ENCODE assay signal across 8 cellular contexts in genomic region chr2:114550895-114551793, GRCh38.
DNase-seq lines count a peak whose midpoint lies in the region; ATAC-seq and TF ChIP-seq lines count a peak whose summit lies in the region.

No MANE protein-coding gene starts in this region.

- intact Hi-C loops in Calu3 (cut with micrococcal nuclease; ENCODE audit: unreplicated experiment) (loop anchor here (1.0 to 10.0 kb wide), 4 partner anchors 573 to 796 kb away; partner anchors contain the start of genes ACTR3 and SLC35F5), left ventricle myocardium superior (cut with micrococcal nuclease) (no loop called here)

- DNase-seq in Calu3 (peak; percentile 71), GM20000 (ENCODE audit: low spot score) (peak; percentile 30), NCI-H2081 treated with DMSO at 0.1 percent for 48 hours (lab: John Stamatoyannopoulos, UW) (peak; percentile 21), left ventricle myocardium superior (no peak), skeletal muscle cell (ENCODE audit: low read depth) (peak; percentile 1), NCI-H2227 (lab: John Stamatoyannopoulos, UW; ENCODE audit: unreplicated experiment) (no peak)
- peak; percentile 20 for DNase-seq in activated CD4-positive, alpha-beta memory T cell treated with anti-CD3 and anti-CD28 coated beads, Interleukin-2, amount 10 ng/mL, durations not matched to agents 7 days and 5 days

- H3K4me1 Mint-ChIP-seq in Calu3 (ENCODE audit: low read depth, unreplicated experiment) = peaks cover 44% of the 10 kb centered on the region
- H3K4me1 Mint-ChIP-seq in activated CD4-positive, alpha-beta memory T cell treated with anti-CD3 and anti-CD28 coated beads, Interleukin-2, amount 10 ng/mL, durations not matched to agents 7 days and 5 days = no peaks in the 10 kb centered on the region

- peak; percentile 58 for ATAC-seq in left ventricle myocardium superior
- no peak for ATAC-seq in GM19455 (IDR thresholded peaks at IDR 0.05; ENCODE audit: unreplicated experiment)

- H3K27ac Mint-ChIP-seq in Calu3 (ENCODE audit: unreplicated experiment) = peak overlapping the region; percentile 12
- H3K27ac Mint-ChIP-seq in activated CD4-positive, alpha-beta memory T cell treated with anti-CD3 and anti-CD28 coated beads, Interleukin-2, amount 10 ng/mL, durations not matched to agents 7 days and 5 days = no peak overlapping the region

- peaks cover 22% of the 10 kb centered on the region for H3K27me3 Mint-ChIP-seq in Calu3 (ENCODE audit: unreplicated experiment)
- no peaks in the 10 kb centered on the region for H3K27me3 Mint-ChIP-seq in activated CD4-positive, alpha-beta memory T cell treated with anti-CD3 and anti-CD28 coated beads, Interleukin-2, amount 10 ng/mL, durations not matched to agents 7 days and 5 days

- H3K36me3 Mint-ChIP-seq in Calu3 (ENCODE audit: insufficient read depth, unreplicated experiment) = no peaks in the 10 kb centered on the region
- no peaks in the 10 kb centered on the region for H3K36me3 Mint-ChIP-seq in activated CD4-positive, alpha-beta memory T cell treated with anti-CD3 and anti-CD28 coated beads, Interleukin-2, amount 10 ng/mL, durations not matched to agents 7 days and 5 days (ENCODE audit: low read depth)

- POLR2A ChIA-PET in activated CD4-positive, alpha-beta memory T cell treated with anti-CD3 and anti-CD28 coated beads, Interleukin-2, amount 10 ng/mL, durations not matched to agents 7 days and 5 days (lab: Charles Lee) = no interaction called here

- H3K4me3 ChIP-seq in skeletal muscle cell (ENCODE audit: low read depth, low read length) = no peak overlapping the region

- no peak overlapping the region for H3K4me3 Mint-ChIP-seq in Calu3 (ENCODE audit: low read depth, unreplicated experiment)
- H3K4me3 Mint-ChIP-seq in activated CD4-positive, alpha-beta memory T cell treated with anti-CD3 and anti-CD28 coated beads, Interleukin-2, amount 10 ng/mL, durations not matched to agents 7 days and 5 days = no peak overlapping the region

- BruUV-seq in Calu3 (replicated peaks; lab: Mats Ljungman, UMichigan) = no TSS peak

- TF ChIP-seq CTCF in Calu3 (IDR thresholded peaks at IDR 0.05; ENCODE audit: unreplicated experiment) = peak; percentile 78
- TF ChIP-seq CTCF in GM20000 (IDR thresholded peaks at IDR 0.05; ENCODE audit: extremely low read depth, missing control alignments) = peak; percentile 33

- CTCF ChIA-PET in Calu3 (lab: Charles Lee) = interaction anchor here (0.5 to 1.5 kb wide), 10 partner anchors 8 to 673 kb away, joined by 3 to 44 read pairs (median 4); no protein-coding TSS in a partner anchor
- CTCF ChIA-PET in activated CD4-positive, alpha-beta memory T cell treated with anti-CD3 and anti-CD28 coated beads, Interleukin-2, amount 10 ng/mL, durations not matched to agents 7 days and 5 days (lab: Charles Lee) = no interaction called here

- no peaks in the 10 kb centered on the region for H3K9me3 Mint-ChIP-seq in Calu3 (ENCODE audit: low read depth, unreplicated experiment)
- no peaks in the 10 kb centered on the region for H3K9me3 Mint-ChIP-seq in activated CD4-positive, alpha-beta memory T cell treated with anti-CD3 and anti-CD28 coated beads, Interleukin-2, amount 10 ng/mL, durations not matched to agents 7 days and 5 days

Comparison
In these comparisons a context has a peak if more than half of its experiments do, and no peak if none do; other contexts are left out.
1. DNase-seq: peak in Calu3 (single experiment), GM20000 (single experiment), NCI-H2081 treated with DMSO at 0.1 percent for 48 hours (single experiment), activated CD4-positive, alpha-beta memory T cell treated with anti-CD3 and anti-CD28 coated beads, Interleukin-2, amount 10 ng/mL, durations not matched to agents 7 days and 5 days (single experiment) and skeletal muscle cell (single experiment); none in left ventricle myocardium superior (single experiment) and NCI-H2227 (single experiment).